In the genomic region with DNA sequence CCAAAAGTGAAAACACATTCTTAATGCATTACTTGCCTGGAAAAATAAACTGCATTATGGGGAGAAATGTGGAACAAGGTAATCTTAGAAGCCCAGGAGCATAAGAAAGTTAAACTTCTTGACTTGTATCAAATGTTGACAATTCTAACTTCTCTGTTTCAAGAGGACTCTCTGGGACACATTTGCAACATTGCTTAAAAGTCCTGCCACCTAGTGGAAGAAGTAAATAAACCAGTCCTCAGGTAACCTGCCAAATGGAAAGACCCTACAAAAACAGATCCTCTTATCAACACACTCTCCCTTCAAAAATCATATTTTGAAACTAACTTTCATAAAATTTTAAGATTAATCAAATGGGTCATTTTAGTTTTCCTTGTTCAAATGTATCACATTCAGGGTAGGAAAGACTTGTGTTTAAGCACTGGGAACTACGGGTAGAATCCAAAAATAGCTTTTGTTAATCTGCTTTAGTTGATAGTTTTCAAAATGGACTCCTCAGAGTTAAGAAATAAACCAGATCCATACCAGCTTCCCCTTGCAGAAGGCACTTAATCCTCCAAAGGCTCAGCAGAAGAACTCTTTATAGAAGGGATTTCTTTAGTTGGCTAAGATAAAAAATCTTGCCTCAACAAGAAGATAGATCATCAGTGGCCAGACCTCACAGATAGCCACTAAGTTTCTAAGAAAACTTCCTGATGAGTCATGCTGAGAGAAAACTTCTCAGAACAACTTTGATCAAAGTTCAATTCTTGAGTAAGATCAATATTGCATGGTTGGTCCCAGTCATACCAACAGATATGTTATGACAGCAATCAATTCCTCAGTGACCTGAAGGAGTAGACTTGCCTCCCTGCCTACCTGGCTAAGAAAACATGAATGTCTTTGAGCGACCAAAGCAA, we compare ENCODE assay signal across 7 cellular contexts.
DNase-seq lines count a peak whose midpoint lies in the region; FAIRE-seq and TF ChIP-seq lines count a peak whose summit lies in the region.

No MANE protein-coding gene starts in this region.

- no peaks in the 10 kb centered on the region for H3K9me3 ChIP-seq in suprapubic skin

- no peak overlapping the region for H3K4me3 Mint-ChIP-seq in endothelial cell (ENCODE audit: unreplicated experiment)
- no peak overlapping the region for H3K4me3 Mint-ChIP-seq in osteocyte (ENCODE audit: unreplicated experiment)

- TF ChIP-seq EP300 in suprapubic skin (IDR thresholded peaks at IDR 0.05), result no peak

- H3K36me3 ChIP-seq in suprapubic skin, result no peaks in the 10 kb centered on the region

- peak; percentile 51 for FAIRE-seq in GM12891 (lab: Jason Lieb, UNC)

- no peak overlapping the region for H3K27ac ChIP-seq in suprapubic skin

- 65% methylated on average over 2 of the region's 2 CpGs for WGBS in suprapubic skin

- H3K27me3 ChIP-seq in suprapubic skin, result no peaks in the 10 kb centered on the region

- TF ChIP-seq POLR2A in GM12891 (IDR thresholded peaks at IDR 0.05; ENCODE audit: low read depth, low read length) (no peak), suprapubic skin (IDR thresholded peaks at IDR 0.05) (no peak)

- H3K4me1 Mint-ChIP-seq in endothelial cell (ENCODE audit: unreplicated experiment), result no peaks in the 10 kb centered on the region
- H3K4me1 Mint-ChIP-seq in osteocyte (ENCODE audit: unreplicated experiment), result peaks cover 4% of the 10 kb centered on the region

- peak; percentile 51 for TF ChIP-seq CTCF in HFF-Myc (IDR thresholded peaks at IDR 0.05; ENCODE audit: low read depth, low read length, missing control alignments)
- TF ChIP-seq CTCF in endothelial cell (IDR thresholded peaks at IDR 0.05; ENCODE audit: unreplicated experiment), result peak; percentile 60
- peak; percentile 78 for TF ChIP-seq CTCF in osteocyte (IDR thresholded peaks at IDR 0.05)
- peak in 1 of 2 donors; percentile 11 for TF ChIP-seq CTCF in suprapubic skin (IDR thresholded peaks at IDR 0.05)

- H3K27ac Mint-ChIP-seq in endothelial cell (ENCODE audit: unreplicated experiment), result no peak overlapping the region
- no peak overlapping the region for H3K27ac Mint-ChIP-seq in osteocyte (ENCODE audit: unreplicated experiment)

- H3K27me3 Mint-ChIP-seq in endothelial cell (ENCODE audit: unreplicated experiment), result no peaks in the 10 kb centered on the region
- peaks cover 24% of the 10 kb centered on the region for H3K27me3 Mint-ChIP-seq in osteocyte (ENCODE audit: unreplicated experiment)

- no peak for DNase-seq in GM12891 (ENCODE audit: insufficient read length, low spot score)
- peak; percentile 14 for DNase-seq in HFF-Myc (ENCODE audit: extremely low read depth, low read depth)
- peak; percentile 7 for DNase-seq in NCI-H510A treated with DMSO at 0.1 percent for 48 hours (lab: John Stamatoyannopoulos, UW)
- no peak for DNase-seq in endothelial cell (ENCODE audit: low spot score)
- no peak for DNase-seq in osteocyte (ENCODE audit: extremely low spot score, unreplicated experiment)
- DNase-seq in suprapubic skin (ENCODE audit: low spot score in 2 of 2), result no peak
- DNase-seq in cerebellar nuclear complex (lab: John Stamatoyannopoulos, UW), result no peak

- H3K36me3 Mint-ChIP-seq in endothelial cell (ENCODE audit: low read depth, unreplicated experiment), result no peaks in the 10 kb centered on the region
- H3K36me3 Mint-ChIP-seq in osteocyte (ENCODE audit: unreplicated experiment), result no peaks in the 10 kb centered on the region

- no peaks in the 10 kb centered on the region for H3K9me3 Mint-ChIP-seq in endothelial cell (ENCODE audit: unreplicated experiment)
- peaks cover 7% of the 10 kb centered on the region for H3K9me3 Mint-ChIP-seq in osteocyte (ENCODE audit: unreplicated experiment)

- no peak overlapping the region for H3K4me3 ChIP-seq in HFF-Myc (replicated peaks; ENCODE audit: low read depth, low read length)
- H3K4me3 ChIP-seq in suprapubic skin, result no peak overlapping the region

- no peaks in the 10 kb centered on the region for H3K4me1 ChIP-seq in suprapubic skin

TF ChIP-seq in GM12891, 5 proteins besides CTCF, POLR2A, EP300 and RAD21:
- TF ChIP-seq SPI1 (IDR thresholded peaks at IDR 0.05; ENCODE audit: low read depth, low read length) (no peak), TAF1 (IDR thresholded peaks at IDR 0.05; ENCODE audit: low read depth, low read length) (no peak), POLR2AphosphoS5 (IDR thresholded peaks at IDR 0.05; ENCODE audit: low read depth, low read length) (no peak), PAX5 (IDR thresholded peaks at IDR 0.05; ENCODE audit: insufficient read depth, low read length, severe bottlenecking) (no peak)

Comparison
In these comparisons a context has a peak if more than half of its experiments do, and no peak if none do; other contexts are left out.
1. DNase-seq: peak in HFF-Myc (single experiment) and NCI-H510A treated with DMSO at 0.1 percent for 48 hours (single experiment); none in GM12891 (single experiment), endothelial cell (single experiment), osteocyte (single experiment), suprapubic skin (0 of 2) and cerebellar nuclear complex (0 of 2).